9 cellular contexts compared by ENCODE assay signal in genomic region chr14:77322209-77322902, GRCh38. TPM values are rescaled to one million over a fixed set of nuclear protein-coding genes. Genes with fewer than 3 reads are reported as not detected.
DNase-seq lines count a peak whose midpoint lies in the region; ATAC-seq and TF ChIP-seq lines count a peak whose summit lies in the region.
"Had no signal": no experiment of that assay in that cellular context is flagged by ENCODE, and none has a peak within 500 bp of the region (broad histone marks: within the 10 kb centered on the region; RNA-seq: fewer than 3 reads in every experiment).

No MANE protein-coding gene starts in this region.

- no peaks in the 10 kb centered on the region for H3K9me3 ChIP-seq in BLaER1

- peaks cover 20% of the 10 kb centered on the region for H3K4me1 ChIP-seq in BLaER1

- H3K27ac Mint-ChIP-seq in natural killer cell = peak overlapping the region; percentile 96 to 97

- no peaks in the 10 kb centered on the region for H3K9me3 Mint-ChIP-seq in natural killer cell

- H3K4me1 Mint-ChIP-seq in natural killer cell = peaks cover 13 to 14% of the 10 kb centered on the region in 2 donors

- H3K27ac ChIP-seq in BLaER1 = no peak overlapping the region

- peak; percentile 17 for DNase-seq in KBM-7
- DNase-seq in cardiac fibroblast (ENCODE audit: low read depth in 2 of 2) = no peak
- no peak for DNase-seq in natural killer cell
- no peak for DNase-seq in DMS 273 treated with DMSO at 0.1 percent for 48 hours (lab: John Stamatoyannopoulos, UW)
- DNase-seq in NCI-H1417 treated with DMSO at 0.1 percent for 48 hours (lab: John Stamatoyannopoulos, UW) = no peak

- H4K20me1 ChIP-seq in BLaER1 = no peaks in the 10 kb centered on the region

- H3K4me2 ChIP-seq in BLaER1 = peak overlapping the region; percentile 91

- peak overlapping the region; percentile 93 for H3K9ac ChIP-seq in BLaER1

- H3K27me3 Mint-ChIP-seq in natural killer cell (ENCODE audit: low read depth in 2 of 2) = no peaks in the 10 kb centered on the region

- no peak for TF ChIP-seq CTCF in cardiac fibroblast (IDR thresholded peaks at IDR 0.05; ENCODE audit: low read depth, low read length)
- TF ChIP-seq CTCF in natural killer cell (IDR thresholded peaks at IDR 0.05) = no peak

- no peak for ATAC-seq in natural killer cell
- no peak for ATAC-seq in HG03159 (IDR thresholded peaks at IDR 0.05; ENCODE audit: unreplicated experiment)
- ATAC-seq in HG03095 (IDR thresholded peaks at IDR 0.05; ENCODE audit: unreplicated experiment) = no peak

- H3K4me3 ChIP-seq in BLaER1 (peak overlapping the region; percentile 94), cardiac fibroblast (replicated peaks in 1 of 2; ENCODE audit: low read depth in 2 of 2, low read length in 2 of 2) (peak overlapping the region; percentile 75 to 96)

- intact Hi-C loops in natural killer cell (cut with micrococcal nuclease) = no loop called here

- H3K36me3 Mint-ChIP-seq in natural killer cell = no peaks in the 10 kb centered on the region

- in situ Hi-C loops in KBM-7 (cut with MboI; ENCODE audit: low pct_unique_long_range_greater_than_20kb, low sequenced_read_pairs) = no loop called here

- H3K4me3 Mint-ChIP-seq in natural killer cell = peak overlapping the region; percentile 97

- H3K36me3 ChIP-seq in BLaER1 = no peaks in the 10 kb centered on the region

- no peaks in the 10 kb centered on the region for H3K27me3 ChIP-seq in BLaER1

RNA-seq across cellular contexts. Expression of gene GSTZ1, which starts 1.5 kb away (rescaled TPM):
- 1 to 10 TPM; 3.0 to 5.6 (median 5.2) TPM for total RNA-seq in natural killer cell

RNA-seq across cellular contexts. Expression of gene POMT2, which starts 1.7 kb away (rescaled TPM):
- total RNA-seq in natural killer cell = 10 to 100 TPM in 1 of 3 donors, 1 to 10 TPM in 2; 6.7 to 10.9 (median 8.6) TPM

RNA-seq across cellular contexts. Expression of gene NGB, which starts 51.4 kb away (rescaled TPM):
- total RNA-seq in natural killer cell = not detected
- total RNA-seq: urinary bladder had no signal

RNA-seq across cellular contexts. Expression of gene TMED8, which starts 54.5 kb away (rescaled TPM):
- total RNA-seq in natural killer cell = 1 to 10 TPM; 8.0 to 9.3 (median 9.1) TPM

RNA-seq across cellular contexts. Expression of gene SAMD15, which starts 54.8 kb away (rescaled TPM):
- under 1 TPM; 0.09 to 0.54 (median 0.40) TPM for total RNA-seq in natural killer cell
